Comparison of ENCODE assay signal across 8 cellular contexts in genomic region chr17:34961093-34961911, GRCh38. TPM values are rescaled to one million over a fixed set of nuclear protein-coding genes. Genes with fewer than 3 reads are reported as not detected.
DNase-seq lines count a peak whose midpoint lies in the region; ATAC-seq, FAIRE-seq and TF ChIP-seq lines count a peak whose summit lies in the region.

TSS of gene CCT6B (minus strand) at chr17:34961460. CDS start at chr17:34961393, 67 bp downstream.
TSS of gene ZNF830 (plus strand) at chr17:34961540. CDS start at chr17:34961567, 27 bp downstream.

- H3K9me1 ChIP-seq in keratinocyte (ENCODE audit: control insufficient read depth, extremely low read depth, insufficient read depth, low read length) = no peaks in the 10 kb centered on the region

- DNase-seq in AG10803 (ENCODE audit: low read depth) = peak; percentile 93
- peak; percentile 90 to 94 for DNase-seq in NCI-H446 (lab: John Stamatoyannopoulos, UW)
- DNase-seq in activated CD4-positive, CD25-positive, alpha-beta regulatory T cell treated with anti-CD3 and anti-CD28 coated beads, Interleukin-2, amount 50 U/mL, for 72 hours = peak; percentile 83
- DNase-seq in cerebellum (ENCODE audit: low spot score) = peak; percentile 94
- peak; percentile 57 for DNase-seq in keratinocyte (ENCODE audit: low read depth, low spot score)
- DNase-seq in stimulated activated CD4-positive, alpha-beta T cell treated with anti-CD3 and anti-CD28 coated beads, Interleukin-12 subunit alpha, Interleukin-12 subunit beta, amount 100 ng/mL, for 48 hours (ENCODE audit: low read depth in 2 of 3, low spot score in 1 of 3) = peak; percentile 81 to 86 (median 84)

- peak; percentile 48 for FAIRE-seq in keratinocyte (lab: Jason Lieb, UNC)

- no peak for TF ChIP-seq CTCF in AG10803 (conservative IDR thresholded peaks at IDR 0.05; ENCODE audit: low read length)
- TF ChIP-seq CTCF in keratinocyte (optimal IDR thresholded peaks at IDR 0.05 in 1 of 3, IDR thresholded peaks at IDR 0.05 in 1 of 3, conservative IDR thresholded peaks at IDR 0.05 in 1 of 3; ENCODE audit: extremely low read depth in 1 of 3, insufficient read depth in 2 of 3, low read length in 3 of 3) = no peak

- dilution Hi-C loops in keratinocyte (cut with MboI; ENCODE audit: extremely low pct_ligation_motif_present, low sequenced_read_pairs) = no loop called here

- peak; percentile 91 for ATAC-seq in GM19035 (IDR thresholded peaks at IDR 0.05; ENCODE audit: unreplicated experiment)
- peak; percentile 82 for ATAC-seq in HG03342 (IDR thresholded peaks at IDR 0.05; ENCODE audit: unreplicated experiment)

- H4K20me1 ChIP-seq in keratinocyte (ENCODE audit: control insufficient read depth, extremely low read depth, insufficient read depth, low read length) = no peaks in the 10 kb centered on the region

- peak within 1 kb of the TSS; percentile 98 for H3K9ac ChIP-seq in keratinocyte (ENCODE audit: control insufficient read depth, extremely low read depth, insufficient read depth, low read length)

- no peaks in the 10 kb centered on the region for H3K27me3 ChIP-seq in keratinocyte (ENCODE audit: control insufficient read depth, extremely low read depth, insufficient read depth, low read length)

- peaks cover 15% of the 10 kb centered on the region for H3K4me1 ChIP-seq in keratinocyte (ENCODE audit: control insufficient read depth, extremely low read depth, insufficient read depth, low read length)

- H2AFZ ChIP-seq in keratinocyte (ENCODE audit: control insufficient read depth, low read length) = peak within 1 kb of the TSS; percentile 100

- peak within 1 kb of the TSS; percentile 99 for H3K4me3 ChIP-seq in AG10803 (ENCODE audit: low read length)
- H3K4me3 ChIP-seq in keratinocyte (ENCODE audit: control insufficient read depth in 2 of 3, extremely low read depth in 1 of 3, insufficient read depth in 2 of 3, low read depth in 1 of 3, low read length in 3 of 3) = peak within 1 kb of the TSS; percentile 88 to 100 (median 90)

- peak within 1 kb of the TSS; percentile 96 for H3K27ac ChIP-seq in keratinocyte (ENCODE audit: control insufficient read depth, insufficient read depth, low read length)

- peaks cover 3 to 6% of the 10 kb centered on the region in 2 experiments for H3K36me3 ChIP-seq in keratinocyte (ENCODE audit: control insufficient read depth in 2 of 2, extremely low read depth in 1 of 2, insufficient read depth in 2 of 2, low read length in 2 of 2)

- no peaks in the 10 kb centered on the region for H3K9me3 ChIP-seq in keratinocyte (ENCODE audit: control insufficient read depth, low read depth, low read length)

- peak within 1 kb of the TSS; percentile 79 for H3K4me2 ChIP-seq in keratinocyte (ENCODE audit: control insufficient read depth, extremely low read depth, insufficient read depth, low read depth, low read length)

- peaks cover 29% of the 10 kb centered on the region for H3K79me2 ChIP-seq in keratinocyte (ENCODE audit: control insufficient read depth, insufficient read depth, low read length)

RNA-seq across cellular contexts. Expression of gene CCT6B, which starts in this region (rescaled TPM):
- 4.0 TPM for total RNA-seq in cerebellum
- polyA plus RNA-seq in keratinocyte = 0.65 to 1.4 TPM (median 1.1 TPM) in 3 replicates
- 1.5 TPM for polyA plus RNA-seq in keratinocyte (2011; ENCODE audit: low read depth)
- polyA plus RNA-seq in keratinocyte (2011; cell fraction: cytosol; rRNA removed) = 0.90 and 0.96 TPM in 2 replicates
- polyA plus RNA-seq in keratinocyte (2011; cell fraction: nucleus; rRNA removed) = 1.3 and 1.4 TPM in 2 replicates
- polyA plus RNA-seq in keratinocyte (2012; ENCODE audit: low replicate concordance) = 0.71 and 0.89 TPM in 2 replicates
- 0.46 to 1.4 TPM in 2 of 3 replicates, not detected in the other for polyA minus RNA-seq in keratinocyte
- polyA minus RNA-seq in keratinocyte (2011; cell fraction: cytosol; rRNA and poly(A)+ RNA removed) = not detected
- polyA minus RNA-seq in keratinocyte (2011; cell fraction: nucleus; rRNA and poly(A)+ RNA removed) = 0.47 and 0.95 TPM in 2 replicates

RNA-seq across cellular contexts. Expression of gene ZNF830, which starts in this region (rescaled TPM):
- total RNA-seq in cerebellum = 11.1 TPM
- polyA plus RNA-seq in keratinocyte = 5.5 to 10.3 TPM (median 7.5 TPM) in 3 replicates
- polyA plus RNA-seq in keratinocyte (2011; ENCODE audit: low read depth) = 10.9 TPM
- 4.4 and 4.9 TPM in 2 replicates for polyA plus RNA-seq in keratinocyte (2011; cell fraction: cytosol; rRNA removed)
- polyA plus RNA-seq in keratinocyte (2011; cell fraction: nucleus; rRNA removed) = 10.3 and 17.7 TPM in 2 replicates
- 6.5 and 10.3 TPM in 2 replicates for polyA plus RNA-seq in keratinocyte (2012; ENCODE audit: low replicate concordance)
- polyA minus RNA-seq in keratinocyte = 1.1 to 2.8 TPM (median 2.3 TPM) in 3 replicates
- 3.5 TPM for polyA minus RNA-seq in keratinocyte (2011; cell fraction: cytosol; rRNA and poly(A)+ RNA removed)
- polyA minus RNA-seq in keratinocyte (2011; cell fraction: nucleus; rRNA and poly(A)+ RNA removed) = 2.5 and 4.3 TPM in 2 replicates

Comparison
In these comparisons a context has a peak if more than half of its experiments do, and no peak if none do; other contexts are left out.
1. Peak in every context shown above with its lines: DNase-seq, ATAC-seq, H3K4me3 ChIP-seq and H3K27ac ChIP-seq.